ENCODE assay signal across 22 cellular contexts in the genomic region with DNA sequence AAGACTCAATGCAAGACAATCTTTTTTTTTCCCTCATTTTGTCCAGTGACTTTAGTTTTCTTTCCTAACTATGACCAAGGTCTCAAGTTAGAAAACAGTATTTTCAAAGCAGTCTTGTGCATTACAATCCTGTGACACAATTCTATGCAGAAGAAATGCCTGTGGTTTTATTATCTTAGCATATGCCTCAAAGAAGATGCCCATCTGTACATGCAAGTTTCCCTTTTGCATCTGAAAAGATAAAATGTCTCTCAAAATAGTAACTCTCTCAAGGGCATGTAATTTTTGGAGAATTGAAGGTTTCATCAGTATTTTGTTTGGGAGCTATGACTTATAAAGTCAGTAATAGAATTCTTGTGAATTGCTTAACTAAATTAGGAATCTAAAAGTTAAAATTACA.
DNase-seq lines count a peak whose midpoint lies in the region; ATAC-seq and TF ChIP-seq lines count a peak whose summit lies in the region.
"Had no signal": no experiment of that assay in that cellular context is flagged by ENCODE, and none has a peak within 500 bp of the region (broad histone marks: within the 10 kb centered on the region; RNA-seq: fewer than 3 reads in every experiment).

No MANE protein-coding gene starts in this region.

- ATAC-seq in GM18873 (IDR thresholded peaks at IDR 0.05; ENCODE audit: low FRiP score, unreplicated experiment) (no peak), HG02884 (IDR thresholded peaks at IDR 0.05; ENCODE audit: unreplicated experiment) (no peak)
- ATAC-seq: HepG2, PC-3 had no signal

- no peaks in the 10 kb centered on the region for H3K27me3 ChIP-seq in adipocyte (replicated peaks; ENCODE audit: control insufficient read depth, insufficient read depth, low read length)
- H3K27me3 ChIP-seq: SJCRH30 had no signal

- no peaks in the 10 kb centered on the region for H3K9me3 ChIP-seq in adipocyte (ENCODE audit: control insufficient read depth, low read length)
- H3K9me3 ChIP-seq: SJCRH30 had no signal

- no peaks in the 10 kb centered on the region for H3K36me3 ChIP-seq in adipocyte (ENCODE audit: control insufficient read depth, insufficient read depth, low read length, severe bottlenecking)
- H3K36me3 ChIP-seq: SJCRH30 had no signal

- TF ChIP-seq CTCF in fibroblast of villous mesenchyme (IDR thresholded peaks at IDR 0.05; ENCODE audit: insufficient read depth, low read depth, low read length) = no peak

- no peaks in the 10 kb centered on the region for H3K4me1 ChIP-seq in adipocyte (ENCODE audit: control insufficient read depth, insufficient read depth, low read length)
- H3K4me1 ChIP-seq: SJCRH30 had no signal

- H3K4me3 ChIP-seq in adipocyte (ENCODE audit: low read length) = no peak overlapping the region
- no peak overlapping the region for H3K4me3 ChIP-seq in fibroblast of villous mesenchyme (ENCODE audit: low read depth, low read length)
- H3K4me3 ChIP-seq: SJCRH30 had no signal

- H3K9ac ChIP-seq in adipocyte (ENCODE audit: low read length) = no peak overlapping the region

- DNase-seq in EL = peak; percentile 8
- peak; percentile 43 for DNase-seq in adipocyte (ENCODE audit: low read depth)
- DNase-seq in fibroblast of villous mesenchyme (ENCODE audit: low read depth) = peak; percentile 82
- peak; percentile 6 for DNase-seq in pons (ENCODE audit: low spot score)
- DNase-seq in globus pallidus (ENCODE audit: low spot score) = no peak
- DNase-seq in middle frontal gyrus (ENCODE audit: extremely low spot score, low spot score) = no peak
- DNase-seq: ACHN; Calu3; CD4-positive, alpha-beta memory T cell; DMS53; HCEC 1CT; NCI-H1092 treated with DMSO at 0.1 percent for 48 hours; NCI-H1694; NCI-H2107; NCI-H345; NCI-H526 treated with DMSO at 0.1 percent for 48 hours; NK-92 treated with Interleukin-12 subunit alpha and Interleukin-12 subunit beta, amount 100 ng/mL, for 24 hours; PC-3; SJCRH30 had no signal

Comparison
In these comparisons a context has a peak if more than half of its experiments do, and no peak if none do; other contexts are left out.
1. DNase-seq: peak in EL (single experiment), adipocyte (single experiment), fibroblast of villous mesenchyme (single experiment) and pons (single experiment); none in globus pallidus (single experiment) and middle frontal gyrus (single experiment).